14 cellular contexts compared by ENCODE assay signal in the genomic region with DNA sequence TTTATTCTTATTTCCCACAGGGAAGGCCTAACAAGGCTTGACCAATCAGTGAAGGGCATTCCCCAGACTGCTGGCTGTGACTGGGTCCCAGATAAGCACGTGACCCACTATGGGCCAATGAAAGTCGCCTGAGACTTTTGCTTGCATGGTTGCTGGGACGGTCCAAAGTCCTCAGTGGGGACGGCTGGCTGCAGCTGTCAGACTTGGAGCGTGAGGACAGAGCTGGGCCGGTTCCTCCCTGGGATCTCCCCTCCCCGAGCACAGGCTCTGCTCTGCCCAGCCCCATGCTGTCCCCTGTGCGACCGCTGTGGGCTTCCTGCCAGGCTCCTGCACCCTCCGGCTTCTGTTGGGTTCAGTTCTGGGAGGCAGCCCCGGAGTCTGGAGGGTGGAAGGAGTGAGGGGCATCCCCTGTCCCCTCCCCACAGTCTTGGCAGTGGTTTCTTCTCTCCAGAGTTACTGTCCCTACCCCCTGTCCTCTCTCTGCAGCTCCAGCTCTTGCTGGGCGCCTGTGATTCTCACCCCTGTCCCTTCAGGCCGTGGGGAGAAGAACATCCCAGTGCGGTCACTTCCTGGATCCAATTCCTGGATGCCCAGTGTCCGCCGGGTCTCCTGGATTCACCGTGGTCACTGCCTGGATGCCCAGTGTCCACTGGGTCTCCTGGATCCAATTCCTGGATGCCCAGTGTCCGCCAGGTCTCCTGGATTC. TPM values are rescaled to one million over a fixed set of nuclear protein-coding genes. Genes with fewer than 3 reads are reported as not detected.
DNase-seq lines count a peak whose midpoint lies in the region; ATAC-seq and TF ChIP-seq lines count a peak whose summit lies in the region.
"Had no signal": no experiment of that assay in that cellular context is flagged by ENCODE, and none has a peak within 500 bp of the region (broad histone marks: within the 10 kb centered on the region; RNA-seq: fewer than 3 reads in every experiment).

No MANE protein-coding gene starts in this region.

- TF ChIP-seq POLR2A in NB4 (IDR thresholded peaks at IDR 0.05; ENCODE audit: extremely low read depth, insufficient read length) = no peak

- H3K27me3 ChIP-seq in Caco-2 (replicated peaks; ENCODE audit: control insufficient read depth, insufficient read depth, low read length) (no peaks in the 10 kb centered on the region), colonic mucosa (no peaks in the 10 kb centered on the region), BE2C (peaks cover 43% of the 10 kb centered on the region)

- H3K9me3 ChIP-seq in Caco-2 = no peaks in the 10 kb centered on the region
- no peaks in the 10 kb centered on the region for H3K9me3 ChIP-seq in colonic mucosa
- H3K9me3 ChIP-seq in mucosa of descending colon = no peaks in the 10 kb centered on the region
- no peaks in the 10 kb centered on the region for H3K9me3 ChIP-seq in BE2C
- H3K9me3 ChIP-seq: pancreas, uterus had no signal

- H3K27ac ChIP-seq in colonic mucosa = no peak overlapping the region
- H3K27ac ChIP-seq: pancreas, uterus had no signal

- H3K36me3 Mint-ChIP-seq in Caco-2 (ENCODE audit: insufficient read depth, unreplicated experiment) = no peaks in the 10 kb centered on the region

- no peaks in the 10 kb centered on the region for H3K9me3 Mint-ChIP-seq in Caco-2 (ENCODE audit: unreplicated experiment)

- no TSS peak for BruUV-seq in Caco-2 (replicated peaks; lab: Mats Ljungman, UMichigan)

- H3K9ac ChIP-seq in colonic mucosa (ENCODE audit: low read depth in 2 of 2, low read length in 2 of 2) = peak overlapping the region in 1 of 2 donors; percentile 12

- peaks cover 10% of the 10 kb centered on the region; the same call in 1 of the 2 replicates for H3K4me1 ChIP-seq in Caco-2
- H3K4me1 ChIP-seq in colonic mucosa = no peaks in the 10 kb centered on the region
- no peaks in the 10 kb centered on the region for H3K4me1 ChIP-seq in mucosa of descending colon (ENCODE audit: low read depth)
- no peaks in the 10 kb centered on the region for H3K4me1 ChIP-seq in BE2C
- H3K4me1 ChIP-seq: pancreas, uterus had no signal

- intact Hi-C loops in Caco-2 (cut with micrococcal nuclease; ENCODE audit: unreplicated experiment) = no loop called here
- intact Hi-C loops in colonic mucosa (cut with DNase I) = no loop called here
- intact Hi-C loops in mucosa of descending colon (cut with DNase I, micrococcal nuclease) = no loop called here

- no peak for TF ChIP-seq CTCF in Caco-2 (IDR thresholded peaks at IDR 0.05; ENCODE audit: insufficient read depth in 1 of 2, low read depth in 1 of 2, low read length in 1 of 2, severe bottlenecking in 1 of 2, unreplicated experiment in 1 of 2)
- no peak for TF ChIP-seq CTCF in NB4 (IDR thresholded peaks at IDR 0.05; ENCODE audit: low read depth, low read length)
- no peak for TF ChIP-seq CTCF in colonic mucosa (IDR thresholded peaks at IDR 0.05)
- no peak for TF ChIP-seq CTCF in mucosa of descending colon (IDR thresholded peaks at IDR 0.05)
- no peak for TF ChIP-seq CTCF in BE2C (IDR thresholded peaks at IDR 0.05; ENCODE audit: low read depth, low read length)

- no peaks in the 10 kb centered on the region for H3K27me3 Mint-ChIP-seq in Caco-2 (ENCODE audit: insufficient read depth, unreplicated experiment)

- H3K27ac Mint-ChIP-seq in Caco-2 (ENCODE audit: unreplicated experiment) = no peak overlapping the region
- H3K27ac Mint-ChIP-seq: activated CD8-positive, alpha-beta T cell treated with anti-CD3 and anti-CD28 coated beads, Interleukin-2, amount 10 ng/mL, durations not matched to agents 7 days and 5 days had no signal

- DNase-seq in Caco-2 (peak; percentile 90 to 94), NB4 (ENCODE audit: low read depth) (peak; percentile 47), colonic mucosa (peak; percentile 45), mucosa of descending colon (peak; percentile 57 to 68 (median 61)), medulla oblongata (ENCODE audit: extremely low spot score) (no peak), BE2C (no peak)
- DNase-seq: activated CD8-positive, alpha-beta T cell treated with anti-CD3 and anti-CD28 coated beads, Interleukin-2, amount 10 ng/mL, durations not matched to agents 7 days and 5 days; activated effector memory CD4-positive, alpha-beta T cell treated with anti-CD3 and anti-CD28 coated beads, Interleukin-2, amount 50 U/mL, for 16 hours; NCI-H2227 treated with DMSO at 0.1 percent for 48 hours; T1000; uterus had no signal

- H3K36me3 ChIP-seq in Caco-2 (ENCODE audit: control insufficient read depth, insufficient read depth, low read length) = no peaks in the 10 kb centered on the region
- no peaks in the 10 kb centered on the region for H3K36me3 ChIP-seq in colonic mucosa
- no peaks in the 10 kb centered on the region for H3K36me3 ChIP-seq in mucosa of descending colon (ENCODE audit: low read depth)
- H3K36me3 ChIP-seq in BE2C = no peaks in the 10 kb centered on the region
- H3K36me3 ChIP-seq: pancreas, uterus had no signal

- H3K4me3 Mint-ChIP-seq in Caco-2 (ENCODE audit: unreplicated experiment) = peak overlapping the region; percentile 70
- H3K4me3 Mint-ChIP-seq: activated CD8-positive, alpha-beta T cell treated with anti-CD3 and anti-CD28 coated beads, Interleukin-2, amount 10 ng/mL, durations not matched to agents 7 days and 5 days had no signal

- POLR2A ChIA-PET in Caco-2 (lab: Charles Lee) = no interaction called here

- CTCF ChIA-PET in Caco-2 (lab: Charles Lee) = interaction anchor here (0.9 kb wide), 1 partner anchor 134 kb away, joined by 4 read pairs; no protein-coding TSS in a partner anchor

- H3K4me1 Mint-ChIP-seq in Caco-2 (ENCODE audit: low read depth, unreplicated experiment) = peaks cover 7% of the 10 kb centered on the region

- ATAC-seq in mucosa of descending colon (peak; percentile 61), GM19328 (IDR thresholded peaks at IDR 0.05; ENCODE audit: unreplicated experiment) (no peak), HG03439 (IDR thresholded peaks at IDR 0.05; ENCODE audit: unreplicated experiment) (no peak)
- ATAC-seq: activated CD8-positive, alpha-beta T cell treated with anti-CD3 and anti-CD28 coated beads, Interleukin-2, amount 10 ng/mL, durations not matched to agents 7 days and 5 days had no signal

- H3K4me3 ChIP-seq in Caco-2 (ENCODE audit: low read depth, low read length) = peak overlapping the region; percentile 43
- no peak overlapping the region for H3K4me3 ChIP-seq in NB4 (ENCODE audit: low read depth, low read length)
- no peak overlapping the region for H3K4me3 ChIP-seq in colonic mucosa
- H3K4me3 ChIP-seq in mucosa of descending colon = no peak overlapping the region
- no peak overlapping the region for H3K4me3 ChIP-seq in BE2C (ENCODE audit: low read depth, low read length)
- H3K4me3 ChIP-seq: pancreas, uterus had no signal

RNA-seq across cellular contexts. Expression of a gene that starts 50.1 kb away (rescaled TPM):
- total RNA-seq in Caco-2 (2022) = 0.21 and 0.45 TPM in 2 replicates
- total RNA-seq in colonic mucosa = under 1 TPM in 1 of 2 donors, not detected in 1; 0.45 TPM
- 1 to 10 TPM in 1 of 3 donors, under 1 TPM in 1, not detected in 1; 0.43 to 3.7 TPM for total RNA-seq in mucosa of descending colon
- 0.34 TPM for polyA plus RNA-seq in BE2C (2012; ENCODE audit: insufficient read depth, insufficient read length, low read depth)
- total RNA-seq: activated CD8-positive, alpha-beta T cell treated with anti-CD3 and anti-CD28 coated beads, Interleukin-2, amount 10 ng/mL, durations not matched to agents 7 days and 5 days had no signal

Comparison
In these comparisons a context has a peak if more than half of its experiments do, and no peak if none do; other contexts are left out.
1. DNase-seq: peak in Caco-2 (2 of 2), NB4 (single experiment), colonic mucosa (single experiment) and mucosa of descending colon (3 of 3); none in medulla oblongata (single experiment) and BE2C (single experiment).